8 cellular contexts compared by ENCODE assay signal in genomic region chr15:74956648-74957300, GRCh38. TPM values are rescaled to one million over a fixed set of nuclear protein-coding genes. Genes with fewer than 3 reads are reported as not detected.
DNase-seq lines count a peak whose midpoint lies in the region; ATAC-seq and TF ChIP-seq lines count a peak whose summit lies in the region.

TSS of gene RPP25 (minus strand) at chr15:74956772. CDS start at chr15:74956583, 189 bp downstream.

- H3K36me3 ChIP-seq in OCI-LY1 (ENCODE audit: insufficient read depth, low read length): no peaks in the 10 kb centered on the region

- peak; percentile 64 for TF ChIP-seq POLR2A in GM19193 (IDR thresholded peaks at IDR 0.05; ENCODE audit: extremely low read depth, insufficient read depth, insufficient read length)

- peaks cover 19 to 31% (median 30%) of the 10 kb centered on the region in 3 donors for H3K4me1 Mint-ChIP-seq in naive B cell

- H3K4me1 ChIP-seq in OCI-LY1 (ENCODE audit: insufficient read depth, low read length, severe bottlenecking): peaks cover 39% of the 10 kb centered on the region

- H3F3A ChIP-seq in OCI-LY1 (ENCODE audit: insufficient read depth, low read length): no peaks in the 10 kb centered on the region

- H3K9me3 ChIP-seq in OCI-LY1 (ENCODE audit: low read length): no peaks in the 10 kb centered on the region

- no peak within 1 kb of the TSS for H2AFZ ChIP-seq in OCI-LY1 (ENCODE audit: low read length)

- DNase-seq in Ammon's horn (ENCODE audit: low spot score) (peak; percentile 64), fibroblast of mammary gland (ENCODE audit: low read depth) (peak; percentile 81), naive B cell (peak; percentile 58)
- DNase-seq in activated T-helper 1 cell treated with anti-CD3 and anti-CD28 coated beads, Interleukin-2, amount 50 U/mL, for 16 hours (ENCODE audit: low read depth in 1 of 2, low spot score in 1 of 2): peak; percentile 34 to 45
- DNase-seq in stimulated activated CD8-positive, alpha-beta memory T cell treated with anti-CD3 and anti-CD28 coated beads, Interleukin-7, amount 100 ng/mL, for 48 hours (ENCODE audit: extremely low read depth in 1 of 2, low read depth in 1 of 2): peak; percentile 57 to 58

- peak within 1 kb of the TSS; percentile 60 for H3K4me3 ChIP-seq in OCI-LY1 (ENCODE audit: low read depth, low read length, poor library complexity, severe bottlenecking)
- peak within 1 kb of the TSS; percentile 53 for H3K4me3 ChIP-seq in fibroblast of mammary gland (ENCODE audit: control insufficient read depth, low read depth, low read length)

- H3K9ac ChIP-seq in OCI-LY1 (ENCODE audit: low read length): peak within 1 kb of the TSS; percentile 73

- H3K27ac Mint-ChIP-seq in naive B cell: peak within 1 kb of the TSS in 2 of 6 donors; percentile 64 to 78

- peaks cover 4% of the 10 kb centered on the region; the same call in 1 of the 2 replicates for H3K79me2 ChIP-seq in OCI-LY1 (ENCODE audit: insufficient read depth, low read length)

- peak within 1 kb of the TSS; percentile 6 for H3K27ac ChIP-seq in OCI-LY1 (ENCODE audit: low read depth, low read length, poor library complexity, severe bottlenecking)

- no peak for TF ChIP-seq CTCF in OCI-LY1 (IDR thresholded peaks at IDR 0.05; ENCODE audit: low read length)
- TF ChIP-seq CTCF in fibroblast of mammary gland (conservative IDR thresholded peaks at IDR 0.05; ENCODE audit: control insufficient read depth, insufficient read depth, low read depth, low read length): no peak

- H3K36me3 Mint-ChIP-seq in naive B cell: no peaks in the 10 kb centered on the region

- no peaks in the 10 kb centered on the region for H3K9me2 ChIP-seq in OCI-LY1 (ENCODE audit: low read depth, low read length)

- H3K4me3 Mint-ChIP-seq in naive B cell: peak within 1 kb of the TSS; percentile 68 to 88 (median 76)

- H4K20me1 ChIP-seq in OCI-LY1 (ENCODE audit: insufficient read depth, low read length): no peaks in the 10 kb centered on the region

- H3K27me3 Mint-ChIP-seq in naive B cell: peaks cover 29 to 65% (median 42%) of the 10 kb centered on the region in 3 donors

- no peaks in the 10 kb centered on the region for H3K27me3 ChIP-seq in OCI-LY1 (ENCODE audit: insufficient read depth, low read length)

- ATAC-seq in HG03460 (IDR thresholded peaks at IDR 0.05; ENCODE audit: unreplicated experiment) (peak; percentile 71), naive B cell (ENCODE audit: low read depth in 2 of 2) (peak; percentile 84 to 86)

- no peaks in the 10 kb centered on the region for H3K9me3 Mint-ChIP-seq in naive B cell

- H3K4me2 ChIP-seq in OCI-LY1 (ENCODE audit: low read length): peak within 1 kb of the TSS; percentile 77

RNA-seq across cellular contexts. Expression of gene RPP25, which starts in this region (rescaled TPM):
- polyA plus RNA-seq in naive B cell (ENCODE audit: low read depth in 6 of 6): 1 to 10 TPM in 5 of 6 donors, under 1 TPM in 1; 0.92 to 3.6 (median 2.7) TPM

Comparison
In these comparisons a context has a peak if more than half of its experiments do, and no peak if none do; other contexts are left out.
1. Peak in every context shown above with its lines: DNase-seq, ATAC-seq, H3K4me3 ChIP-seq and H3K27ac ChIP-seq.